ENCODE assay signal across 29 cellular contexts in genomic region chr10:29897999-29898716, GRCh38.
"Had no signal": no experiment of that assay in that cellular context is flagged by ENCODE, and none has a peak within 500 bp of the region (broad histone marks: within the 10 kb centered on the region; RNA-seq: fewer than 3 reads in every experiment).

No MANE protein-coding gene starts in this region.

- H3K27me3 ChIP-seq: gastroesophageal sphincter, heart right ventricle, neutrophil, right atrium auricular region, tibial nerve, upper lobe of left lung had no signal

- H3K27ac Mint-ChIP-seq: natural killer cell had no signal

- H3K36me3 Mint-ChIP-seq: natural killer cell had no signal

- H3K9me3 Mint-ChIP-seq: natural killer cell; stimulated activated naive CD8-positive, alpha-beta T cell treated with anti-CD3 and anti-CD28 coated beads, Interleukin-15, amount 100 ng/mL, for 72 hours had no signal

- H3K27ac ChIP-seq: epithelial cell of prostate, foreskin keratinocyte, gastroesophageal sphincter, left ventricle myocardium inferior, lower lobe of right lung, neutrophil, prostate gland, right atrium auricular region, tibial nerve, upper lobe of left lung had no signal

- FAIRE-seq: colon, islet of Langerhans, urothelium cell line had no signal

- H3K4me1 ChIP-seq: foreskin keratinocyte, lower lobe of right lung, prostate gland, upper lobe of left lung had no signal

- H3K4me3 ChIP-seq: dorsolateral prefrontal cortex, gastroesophageal sphincter, heart right ventricle, left ventricle myocardium inferior, lower lobe of right lung, prostate gland, right atrium auricular region, smooth muscle cell, tibial nerve, upper lobe of left lung had no signal

- ATAC-seq: esophagus mucosa; foreskin keratinocyte; gastroesophageal sphincter; heart right ventricle; left cardiac atrium; lower lobe of right lung; natural killer cell; sciatic nerve; stimulated activated naive CD8-positive, alpha-beta T cell treated with anti-CD3 and anti-CD28 coated beads, Interleukin-15, amount 100 ng/mL, for 72 hours had no signal

- H3K9me3 ChIP-seq: gastroesophageal sphincter, lower lobe of right lung, neutrophil, prostate gland, right atrium auricular region, upper lobe of left lung had no signal

- DNase-seq: dorsolateral prefrontal cortex; effector CD4-positive, alpha-beta T cell; foreskin keratinocyte; heart right ventricle; hippocampal formation; left cardiac atrium; left ventricle myocardium inferior; lower lobe of right lung; natural killer cell; stimulated activated CD4-positive, alpha-beta T cell treated with anti-CD3 and anti-CD28 coated beads, Interleukin-12 subunit alpha, Interleukin-12 subunit beta, amount 100 ng/mL, for 4 hours; stimulated activated CD4-positive, alpha-beta T cell treated with anti-CD3 and anti-CD28 coated beads, Interleukin-1b, Interleukin-23, amount 100 ng/mL, for 48 hours; stimulated activated CD4-positive, alpha-beta T cell treated with anti-CD3 and anti-CD28 coated beads, Interleukin-4, amount 100 ng/mL, for 1 hour; stimulated activated CD8-positive, alpha-beta memory T cell treated with anti-CD3 and anti-CD28 coated beads, Interleukin-4, amount 100 ng/mL, for 48 hours; stimulated activated naive CD4-positive, alpha-beta T cell; stimulated activated naive CD8-positive, alpha-beta T cell treated with anti-CD3 and anti-CD28 coated beads, Interleukin-15, amount 100 ng/mL, for 72 hours; upper lobe of left lung had no signal

- H3K4me1 Mint-ChIP-seq: natural killer cell; stimulated activated naive CD8-positive, alpha-beta T cell treated with anti-CD3 and anti-CD28 coated beads, Interleukin-15, amount 100 ng/mL, for 72 hours had no signal

- H3K36me3 ChIP-seq: gastroesophageal sphincter, heart right ventricle, left ventricle myocardium inferior, lower lobe of right lung, neutrophil, prostate gland, right atrium auricular region, tibial nerve, upper lobe of left lung had no signal

- H3K4me3 Mint-ChIP-seq: natural killer cell; neural crest cell; stimulated activated naive CD8-positive, alpha-beta T cell treated with anti-CD3 and anti-CD28 coated beads, Interleukin-15, amount 100 ng/mL, for 72 hours had no signal
